Comparison of ENCODE assay signal across 8 cellular contexts in genomic region chr2:55616509-55617159, GRCh38.
DNase-seq lines count a peak whose midpoint lies in the region; ATAC-seq and TF ChIP-seq lines count a peak whose summit lies in the region.

No MANE protein-coding gene starts in this region.

- peak; percentile 63 for DNase-seq in ELR (ENCODE audit: low read depth)
- no peak for DNase-seq in SK-N-MC (ENCODE audit: low read depth, low spot score)
- DNase-seq in T47D (ENCODE audit: low read depth in 1 of 2, low spot score in 1 of 2), result peak; percentile 11 to 66
- DNase-seq in iris pigment epithelial cell (ENCODE audit: low read depth), result peak; percentile 74
- peak in 1 of 2 donors; percentile 75 for DNase-seq in stimulated activated effector memory CD8-positive, alpha-beta T cell treated with anti-CD3 and anti-CD28 coated beads, Interleukin-12 subunit alpha, Interleukin-12 subunit beta, amount 100 ng/mL, for 72 hours (ENCODE audit: low spot score in 2 of 2)
- DNase-seq in NCI-H1048 (lab: John Stamatoyannopoulos, UW), result no peak

- H3K4me3 ChIP-seq in KMS-11 (IDR thresholded peaks at IDR 0.05; ENCODE audit: insufficient read depth, low read depth, low read length) (peak overlapping the region; percentile 97), SK-N-MC (peak overlapping the region; percentile 100)

- peak overlapping the region; percentile 95 for H3K27ac ChIP-seq in KMS-11
- peak overlapping the region; percentile 97 for H3K27ac ChIP-seq in SK-N-MC

- no peaks in the 10 kb centered on the region for H3K9me3 Mint-ChIP-seq in stimulated activated effector memory CD8-positive, alpha-beta T cell treated with anti-CD3 and anti-CD28 coated beads, Interleukin-12 subunit alpha, Interleukin-12 subunit beta, amount 100 ng/mL, for 72 hours

- H3K4me1 ChIP-seq in KMS-11 (ENCODE audit: low read depth, poor library complexity, severe bottlenecking), result peaks cover 33% of the 10 kb centered on the region

- TF ChIP-seq CTCF in KMS-11 (conservative IDR thresholded peaks at IDR 0.05; ENCODE audit: low read depth, low read length), result no peak

- no peaks in the 10 kb centered on the region for H3K36me3 Mint-ChIP-seq in stimulated activated effector memory CD8-positive, alpha-beta T cell treated with anti-CD3 and anti-CD28 coated beads, Interleukin-12 subunit alpha, Interleukin-12 subunit beta, amount 100 ng/mL, for 72 hours

- H4K20me1 ChIP-seq in KMS-11 (ENCODE audit: insufficient read depth), result no peaks in the 10 kb centered on the region

- no peak overlapping the region for H3K4me3 Mint-ChIP-seq in stimulated activated effector memory CD8-positive, alpha-beta T cell treated with anti-CD3 and anti-CD28 coated beads, Interleukin-12 subunit alpha, Interleukin-12 subunit beta, amount 100 ng/mL, for 72 hours

- no peaks in the 10 kb centered on the region for H3K9me3 ChIP-seq in SK-N-MC (ENCODE audit: low read depth, low read length)

- no peaks in the 10 kb centered on the region for H3K27me3 ChIP-seq in KMS-11 (ENCODE audit: insufficient read depth, low read depth)

- peaks cover 85% of the 10 kb centered on the region for H3K79me2 ChIP-seq in KMS-11 (ENCODE audit: insufficient read depth, low read depth)

- no peak overlapping the region for H3K27ac Mint-ChIP-seq in stimulated activated effector memory CD8-positive, alpha-beta T cell treated with anti-CD3 and anti-CD28 coated beads, Interleukin-12 subunit alpha, Interleukin-12 subunit beta, amount 100 ng/mL, for 72 hours

- in situ Hi-C loops in T47D (cut with HindIII; ENCODE audit: low pct_unique_long_range_greater_than_20kb, low sequenced_read_pairs), result no loop called here

- peak overlapping the region; percentile 99 for H3K9ac ChIP-seq in KMS-11
- H3K9ac ChIP-seq in SK-N-MC (ENCODE audit: insufficient read length), result peak overlapping the region; percentile 100

- peaks cover 10% of the 10 kb centered on the region for H3K4me1 Mint-ChIP-seq in stimulated activated effector memory CD8-positive, alpha-beta T cell treated with anti-CD3 and anti-CD28 coated beads, Interleukin-12 subunit alpha, Interleukin-12 subunit beta, amount 100 ng/mL, for 72 hours

- H3K4me2 ChIP-seq in KMS-11, result peak overlapping the region; percentile 96

- peak overlapping the region; percentile 32; the same call in 1 of the 2 replicates for H2AFZ ChIP-seq in KMS-11 (ENCODE audit: low read depth)

- ATAC-seq in GM21717 (IDR thresholded peaks at IDR 0.05; ENCODE audit: unreplicated experiment), result peak; percentile 11
- peak; percentile 2 for ATAC-seq in stimulated activated effector memory CD8-positive, alpha-beta T cell treated with anti-CD3 and anti-CD28 coated beads, Interleukin-12 subunit alpha, Interleukin-12 subunit beta, amount 100 ng/mL, for 72 hours

- H3K36me3 ChIP-seq in KMS-11 (ENCODE audit: insufficient read depth) (peaks cover 8% of the 10 kb centered on the region; the same call in 1 of the 2 replicates), SK-N-MC (ENCODE audit: insufficient read depth, low read length) (peaks cover 39% of the 10 kb centered on the region)

Comparison
In these comparisons a context has a peak if more than half of its experiments do, and no peak if none do; other contexts are left out.
1. DNase-seq: peak in ELR (single experiment), T47D (2 of 2) and iris pigment epithelial cell (single experiment); none in SK-N-MC (single experiment) and NCI-H1048 (single experiment).